In the genomic region with DNA sequence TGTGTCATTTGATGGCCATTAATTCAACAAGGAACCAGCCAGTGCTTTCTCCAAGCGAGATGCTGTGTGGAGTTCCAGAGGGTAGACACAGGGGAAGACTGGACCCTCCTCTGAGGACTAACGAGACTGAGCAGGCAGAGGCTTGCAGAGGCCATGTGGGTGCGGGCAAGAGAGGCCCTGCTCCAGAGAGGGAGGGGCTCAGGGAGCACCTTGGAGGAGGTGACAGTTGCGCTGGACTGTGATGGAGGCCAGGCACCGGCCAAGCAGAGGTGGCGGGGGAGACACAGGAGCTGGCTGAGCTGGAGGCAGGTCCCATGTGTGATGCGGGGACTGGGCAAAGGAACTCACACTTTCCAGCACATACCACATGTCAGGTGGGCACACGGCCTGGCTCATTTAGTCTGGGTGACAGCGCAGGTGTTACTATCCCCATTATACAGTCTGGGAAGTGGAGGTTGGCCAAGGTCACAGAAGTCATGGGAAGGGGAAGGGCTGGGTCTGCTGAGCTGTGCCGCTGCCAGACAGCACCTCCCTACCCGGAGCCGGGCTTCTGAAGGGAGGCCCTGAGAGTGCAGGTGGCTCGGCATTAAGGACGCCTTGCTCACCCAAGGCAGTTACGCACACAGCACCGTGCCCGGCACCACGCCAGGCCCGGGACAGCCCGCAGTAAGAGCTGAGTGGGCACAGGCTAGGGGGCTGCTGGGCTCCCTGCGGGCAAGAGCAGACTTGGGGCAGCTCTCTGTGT, we compare ENCODE assay signal across 1 cellular context.
TF ChIP-seq lines count a peak whose summit lies in the region.

No MANE protein-coding gene starts in this region.

TF ChIP-seq in K562, 482 proteins besides CTCF, POLR2A, EP300 and RAD21:
- no peak for TF ChIP-seq DDX20 (tag; IDR thresholded peaks at IDR 0.05; ENCODE audit: low read depth)
- TF ChIP-seq ESRRA (IDR thresholded peaks at IDR 0.05; ENCODE audit: borderline replicate concordance, low read depth): peak; percentile 98
TF ChIP-seq in K562: peak in this region for 1.
